8 cellular contexts compared by ENCODE assay signal in genomic region chr7:30134011-30134410, GRCh38. TPM values are rescaled to one million over a fixed set of nuclear protein-coding genes. Genes with fewer than 3 reads are reported as not detected.
DNase-seq lines count a peak whose midpoint lies in the region; ATAC-seq, FAIRE-seq and TF ChIP-seq lines count a peak whose summit lies in the region.

No MANE protein-coding gene starts in this region.

- H3K36me3 Mint-ChIP-seq in CD4-positive, alpha-beta T cell (ENCODE audit: low read depth): peaks cover 17% of the 10 kb centered on the region

- intact Hi-C loops in CD4-positive, alpha-beta T cell (cut with DNase I, micrococcal nuclease): loop anchor here (2.0 to 10.0 kb wide), 5 partner anchors 103 to 368 kb away; partner anchors contain the start of genes FKBP14 (in 1 of the 2), GGCT (in 1 of the 2), PLEKHA8 (in 1 of the 2) and ZNRF2 (in 1 of the 2)
- intact Hi-C loops in dorsolateral prefrontal cortex (cut with DNase I): loop anchor here (2.0 to 10.0 kb wide), 4 partner anchors 29 to 649 kb away; partner anchors contain the start of genes FKBP14 (in 1 of the 2), PLEKHA8 (in 1 of the 2) and ZNRF2 (in 1 of the 2)

- no peak for TF ChIP-seq POLR2A in NB4 (IDR thresholded peaks at IDR 0.05; ENCODE audit: extremely low read depth, insufficient read length)

- H3K36me3 ChIP-seq in neuron (ENCODE audit: insufficient read depth, low read length): no peaks in the 10 kb centered on the region

- H3K27me3 Mint-ChIP-seq in CD4-positive, alpha-beta T cell: peaks cover 6% of the 10 kb centered on the region

- no peak for TF ChIP-seq CTCF in CD4-positive, alpha-beta T cell (IDR thresholded peaks at IDR 0.05)
- no peak for TF ChIP-seq CTCF in NB4 (IDR thresholded peaks at IDR 0.05; ENCODE audit: low read depth, low read length)
- TF ChIP-seq CTCF in dorsolateral prefrontal cortex (IDR thresholded peaks at IDR 0.05 in 54 of 56, conservative IDR thresholded peaks at IDR 0.05 in 2 of 56; ENCODE audit: low read depth in 1 of 56, partially characterized antibody in 56 of 56): no peak

- no peaks in the 10 kb centered on the region for H3K9me3 ChIP-seq in CD4-positive, alpha-beta T cell (ENCODE audit: control insufficient read depth, low read length)
- H3K9me3 ChIP-seq in neuron (ENCODE audit: low read length): no peaks in the 10 kb centered on the region

- no peak for DNase-seq in CD4-positive, alpha-beta T cell
- no peak for DNase-seq in NB4 (ENCODE audit: low read depth)
- no peak for DNase-seq in dorsolateral prefrontal cortex
- DNase-seq in RCC 7860 (ENCODE audit: low spot score): no peak
- DNase-seq in NCI-H226: no peak

- no peak overlapping the region for H3K27ac ChIP-seq in CD4-positive, alpha-beta T cell (ENCODE audit: low read depth, low read length)
- H3K27ac ChIP-seq in dorsolateral prefrontal cortex: peak overlapping the region; percentile 36 to 100 (median 95)

- POLR2A ChIA-PET in CD4-positive, alpha-beta T cell (lab: Charles Lee): interaction anchor here (0.8 to 2.7 kb wide), 9 partner anchors 10 to 460 kb away, joined by 3 to 13 read pairs (median 5); partner anchors contain the start of gene ZNRF2

- peak overlapping the region; percentile 94 for H3K4me3 Mint-ChIP-seq in CD4-positive, alpha-beta T cell

- peak overlapping the region; percentile 89 for H3K27ac Mint-ChIP-seq in CD4-positive, alpha-beta T cell

- H3K27me3 ChIP-seq in CD4-positive, alpha-beta T cell (ENCODE audit: control insufficient read depth, insufficient read depth, low read length): no peaks in the 10 kb centered on the region
- H3K27me3 ChIP-seq in dorsolateral prefrontal cortex: no peaks in the 10 kb centered on the region
- H3K27me3 ChIP-seq in neuron (ENCODE audit: insufficient read depth, low read length): no peaks in the 10 kb centered on the region

- peak overlapping the region; percentile 57 for H2AFZ ChIP-seq in neuron (ENCODE audit: low read depth, low read length)

- no peaks in the 10 kb centered on the region for H3K9me3 Mint-ChIP-seq in CD4-positive, alpha-beta T cell

- no peak for FAIRE-seq in RCC 7860 (lab: Jason Lieb, UNC)

- no peak for ATAC-seq in CD4-positive, alpha-beta T cell (ENCODE audit: poor library complexity)
- no peak for ATAC-seq in GM19397 (IDR thresholded peaks at IDR 0.05; ENCODE audit: unreplicated experiment)
- no peak for ATAC-seq in HG03460 (IDR thresholded peaks at IDR 0.05; ENCODE audit: unreplicated experiment)

- H3K4me3 ChIP-seq in NB4 (ENCODE audit: low read depth, low read length) (peak overlapping the region; percentile 73), dorsolateral prefrontal cortex (peak overlapping the region; percentile 50 to 99 (median 94)), neuron (ENCODE audit: low read length) (peak overlapping the region; percentile 64)

- H3K4me1 ChIP-seq in neuron (ENCODE audit: insufficient read depth, low read length): peaks cover 9% of the 10 kb centered on the region

- H3K4me1 Mint-ChIP-seq in CD4-positive, alpha-beta T cell (ENCODE audit: low read depth): peaks cover 20% of the 10 kb centered on the region

- CTCF ChIA-PET in CD4-positive, alpha-beta T cell (lab: Charles Lee): interaction anchor here (1.1 kb wide), 1 partner anchor 12 kb away, joined by 4 read pairs; no protein-coding TSS in a partner anchor

RNA-seq across cellular contexts. Expression of gene MTURN, which starts 0.8 kb away (rescaled TPM):
- total RNA-seq in CD4-positive, alpha-beta T cell: 10 to 100 TPM; 38.4 to 38.9 TPM
- total RNA-seq in dorsolateral prefrontal cortex: 1,000 to 10,000 TPM in 11 of 120 experiments, 100 to 1,000 TPM in 109; 338 to 1,341 (median 633) TPM

Comparison
In these comparisons a context has a peak if more than half of its experiments do, and no peak if none do; other contexts are left out.
1. RNA of gene MTURN, which starts 0.8 kb away (total RNA-seq): 338 to 1,341 TPM in dorsolateral prefrontal cortex; 38.4 to 38.9 TPM in CD4-positive, alpha-beta T cell; every median in the first group is over 4 times any median in the second.
2. Peak in every context shown above with its lines, with median percentiles within 50 percentile points of each other: H3K4me3 ChIP-seq.